In the genomic region with DNA sequence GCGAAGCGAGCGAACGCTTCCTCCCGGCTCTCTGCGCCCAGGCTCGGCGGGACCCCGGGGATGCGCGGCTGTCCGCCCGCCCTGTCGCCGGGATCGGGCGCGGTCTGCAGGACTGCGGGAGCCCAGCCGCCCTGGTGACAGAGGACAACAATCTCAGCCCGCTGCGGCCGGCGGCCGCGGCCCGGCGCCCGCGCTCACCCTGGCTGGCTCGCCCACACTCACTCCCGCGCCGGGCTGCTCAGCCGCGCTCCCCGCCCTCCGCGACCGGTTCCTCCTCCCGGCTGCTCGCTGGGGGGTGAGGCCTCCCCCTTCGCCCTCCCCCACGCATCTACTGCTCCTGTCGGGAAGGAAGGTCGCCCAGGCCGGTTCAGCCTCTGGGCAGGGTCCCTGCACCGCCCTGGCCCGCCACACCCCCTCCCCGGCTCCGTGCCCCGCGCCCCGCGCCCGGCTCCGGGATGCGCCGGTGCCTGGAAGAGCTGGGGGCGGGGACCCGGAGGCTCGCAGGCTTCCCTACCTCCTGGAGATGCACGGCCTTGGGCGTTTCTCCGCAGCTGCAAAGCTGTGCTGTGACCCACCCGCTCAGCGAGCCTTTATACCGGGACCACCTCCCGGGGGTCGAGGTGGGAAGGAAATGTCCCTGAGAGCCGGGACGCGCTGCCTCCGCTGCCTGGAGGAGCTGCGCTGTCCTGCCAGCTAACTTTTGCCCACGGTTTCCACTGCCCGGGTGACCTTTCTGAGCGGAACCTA, we compare ENCODE assay signal across 8 cellular contexts. TPM values are rescaled to one million over a fixed set of nuclear protein-coding genes. Genes with fewer than 3 reads are reported as not detected.
DNase-seq lines count a peak whose midpoint lies in the region; ATAC-seq and TF ChIP-seq lines count a peak whose summit lies in the region.

A gene with protein sequence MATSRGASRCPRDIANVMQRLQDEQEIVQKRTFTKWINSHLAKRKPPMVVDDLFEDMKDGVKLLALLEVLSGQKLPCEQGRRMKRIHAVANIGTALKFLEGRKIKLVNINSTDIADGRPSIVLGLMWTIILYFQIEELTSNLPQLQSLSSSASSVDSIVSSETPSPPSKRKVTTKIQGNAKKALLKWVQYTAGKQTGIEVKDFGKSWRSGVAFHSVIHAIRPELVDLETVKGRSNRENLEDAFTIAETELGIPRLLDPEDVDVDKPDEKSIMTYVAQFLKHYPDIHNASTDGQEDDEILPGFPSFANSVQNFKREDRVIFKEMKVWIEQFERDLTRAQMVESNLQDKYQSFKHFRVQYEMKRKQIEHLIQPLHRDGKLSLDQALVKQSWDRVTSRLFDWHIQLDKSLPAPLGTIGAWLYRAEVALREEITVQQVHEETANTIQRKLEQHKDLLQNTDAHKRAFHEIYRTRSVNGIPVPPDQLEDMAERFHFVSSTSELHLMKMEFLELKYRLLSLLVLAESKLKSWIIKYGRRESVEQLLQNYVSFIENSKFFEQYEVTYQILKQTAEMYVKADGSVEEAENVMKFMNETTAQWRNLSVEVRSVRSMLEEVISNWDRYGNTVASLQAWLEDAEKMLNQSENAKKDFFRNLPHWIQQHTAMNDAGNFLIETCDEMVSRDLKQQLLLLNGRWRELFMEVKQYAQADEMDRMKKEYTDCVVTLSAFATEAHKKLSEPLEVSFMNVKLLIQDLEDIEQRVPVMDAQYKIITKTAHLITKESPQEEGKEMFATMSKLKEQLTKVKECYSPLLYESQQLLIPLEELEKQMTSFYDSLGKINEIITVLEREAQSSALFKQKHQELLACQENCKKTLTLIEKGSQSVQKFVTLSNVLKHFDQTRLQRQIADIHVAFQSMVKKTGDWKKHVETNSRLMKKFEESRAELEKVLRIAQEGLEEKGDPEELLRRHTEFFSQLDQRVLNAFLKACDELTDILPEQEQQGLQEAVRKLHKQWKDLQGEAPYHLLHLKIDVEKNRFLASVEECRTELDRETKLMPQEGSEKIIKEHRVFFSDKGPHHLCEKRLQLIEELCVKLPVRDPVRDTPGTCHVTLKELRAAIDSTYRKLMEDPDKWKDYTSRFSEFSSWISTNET (N-terminal part only) (minus strand): TSS at position 688 of the 747 bp plus-strand sequence. CDS start 9,031 bp downstream, outside the sequence.

- TF ChIP-seq CTCF in Caco-2 (IDR thresholded peaks at IDR 0.05; ENCODE audit: insufficient read depth in 1 of 2, low read depth in 1 of 2, low read length in 1 of 2, severe bottlenecking in 1 of 2, unreplicated experiment in 1 of 2) (no peak), endodermal cell (conservative IDR thresholded peaks at IDR 0.05) (no peak), tibial artery (IDR thresholded peaks at IDR 0.05) (no peak)

- no peaks in the 10 kb centered on the region for H3K9me3 Mint-ChIP-seq in Caco-2 (ENCODE audit: unreplicated experiment)
- H3K9me3 Mint-ChIP-seq in endodermal cell: no peaks in the 10 kb centered on the region

- peak within 1 kb of the TSS; percentile 98 for H3K4me2 ChIP-seq in mesendoderm (ENCODE audit: low read length)

- peaks cover 22% of the 10 kb centered on the region for H3K4me1 Mint-ChIP-seq in Caco-2 (ENCODE audit: low read depth, unreplicated experiment)
- peaks cover 13% of the 10 kb centered on the region for H3K4me1 Mint-ChIP-seq in endodermal cell

- no peak within 1 kb of the TSS for H2AK5ac ChIP-seq in mesendoderm (ENCODE audit: low read length)

- H2BK15ac ChIP-seq in mesendoderm (replicated peaks; ENCODE audit: low read depth): no peak within 1 kb of the TSS

- H3K36me3 Mint-ChIP-seq in Caco-2 (ENCODE audit: insufficient read depth, unreplicated experiment) (no peaks in the 10 kb centered on the region), endodermal cell (ENCODE audit: low read depth) (no peaks in the 10 kb centered on the region)

- no peaks in the 10 kb centered on the region for H3K36me3 ChIP-seq in Caco-2 (ENCODE audit: control insufficient read depth, insufficient read depth, low read length)
- H3K36me3 ChIP-seq in endodermal cell (ENCODE audit: control insufficient read depth, insufficient read depth, low read length): no peaks in the 10 kb centered on the region
- no peaks in the 10 kb centered on the region for H3K36me3 ChIP-seq in mesendoderm (ENCODE audit: control insufficient read depth, insufficient read depth, low read length)
- H3K36me3 ChIP-seq in tibial artery: no peaks in the 10 kb centered on the region

- no peak for DNase-seq in Caco-2
- DNase-seq in H4 (ENCODE audit: low spot score): no peak
- DNase-seq in endodermal cell: peak; percentile 79
- DNase-seq in mesendoderm: peak; percentile 51
- peak in 1 of 2 donors; percentile 65 for DNase-seq in tibial artery
- no peak for DNase-seq in globus pallidus (ENCODE audit: low spot score)

- ATAC-seq in HG03439 (IDR thresholded peaks at IDR 0.05; ENCODE audit: unreplicated experiment): no peak

- H2BK120ac ChIP-seq in mesendoderm (ENCODE audit: low read depth, low read length): no peak within 1 kb of the TSS

- H3K79me1 ChIP-seq in mesendoderm (ENCODE audit: low read length): no peaks in the 10 kb centered on the region

- no peak within 1 kb of the TSS for H3K4me3 Mint-ChIP-seq in Caco-2 (ENCODE audit: unreplicated experiment)
- peak within 1 kb of the TSS; percentile 76 for H3K4me3 Mint-ChIP-seq in endodermal cell

- intact Hi-C loops in Caco-2 (cut with micrococcal nuclease; ENCODE audit: unreplicated experiment): no loop called here
- intact Hi-C loops in T-helper 1 cell treated with Interleukin-12 subunit alpha and Interleukin-12 subunit beta and Interleukin-4 antibody, amounts not matched to agents 30 ng/mL and 1 ng/mL, for 36 hours (cut with micrococcal nuclease): no loop called here
- intact Hi-C loops in tibial artery (cut with DNase I; ENCODE audit: low total_unique reads): no loop called here

- H3K56ac ChIP-seq in mesendoderm (ENCODE audit: low read length): peak within 1 kb of the TSS; percentile 89

- H3K27me3 ChIP-seq in Caco-2 (replicated peaks; ENCODE audit: control insufficient read depth, insufficient read depth, low read length): no peaks in the 10 kb centered on the region
- peaks cover 49% of the 10 kb centered on the region for H3K27me3 ChIP-seq in endodermal cell (ENCODE audit: control insufficient read depth, insufficient read depth, low read length, poor library complexity, severe bottlenecking)
- peaks cover 8% of the 10 kb centered on the region for H3K27me3 ChIP-seq in mesendoderm (ENCODE audit: insufficient read depth, low read length, poor library complexity)
- no peaks in the 10 kb centered on the region for H3K27me3 ChIP-seq in tibial artery

- no peak within 1 kb of the TSS for H3K4ac ChIP-seq in mesendoderm (ENCODE audit: low read depth, low read length)

- CTCF ChIA-PET in Caco-2 (lab: Charles Lee): no interaction called here

- H3K9me3 ChIP-seq in Caco-2: no peaks in the 10 kb centered on the region
- no peaks in the 10 kb centered on the region for H3K9me3 ChIP-seq in endodermal cell (ENCODE audit: control insufficient read depth, low read length)
- H3K9me3 ChIP-seq in tibial artery: no peaks in the 10 kb centered on the region

- H4K5ac ChIP-seq in mesendoderm (ENCODE audit: low read length): no peak within 1 kb of the TSS

- H3K79me2 ChIP-seq in mesendoderm (ENCODE audit: control insufficient read depth, insufficient read depth, low read length): no peaks in the 10 kb centered on the region

- H3K4me1 ChIP-seq in Caco-2 (peaks cover 20% of the 10 kb centered on the region), endodermal cell (ENCODE audit: control insufficient read depth, insufficient read depth, low read length) (no peaks in the 10 kb centered on the region), mesendoderm (ENCODE audit: control insufficient read depth, low read depth, low read length) (no peaks in the 10 kb centered on the region), tibial artery (peaks cover 0 to 15% (median 7%) of the 10 kb centered on the region in 4 donors)

- BruUV-seq in Caco-2 (replicated peaks; lab: Mats Ljungman, UMichigan): no TSS peak

- peak within 1 kb of the TSS; percentile 28 for H3K9ac ChIP-seq in endodermal cell (ENCODE audit: extremely low read depth, low read length, poor library complexity, severe bottlenecking)
- H3K9ac ChIP-seq in mesendoderm (ENCODE audit: low read length): peak within 1 kb of the TSS; percentile 61

- H2BK5ac ChIP-seq in mesendoderm (ENCODE audit: low read length): no peak within 1 kb of the TSS

- peak within 1 kb of the TSS; percentile 39 for H3K27ac Mint-ChIP-seq in Caco-2 (ENCODE audit: unreplicated experiment)
- H3K27ac Mint-ChIP-seq in endodermal cell: peak within 1 kb of the TSS; percentile 40

- H3K23ac ChIP-seq in mesendoderm (ENCODE audit: low read length): peak within 1 kb of the TSS; percentile 7

- H3K4me3 ChIP-seq in Caco-2 (ENCODE audit: low read depth, low read length) (no peak within 1 kb of the TSS), endodermal cell (ENCODE audit: low read length) (peak within 1 kb of the TSS; percentile 91), mesendoderm (ENCODE audit: low read length) (peak within 1 kb of the TSS; percentile 18), tibial artery (peak within 1 kb of the TSS; percentile 57 to 61)

- H3K18ac ChIP-seq in mesendoderm (ENCODE audit: low read length): peak within 1 kb of the TSS; percentile 2

- POLR2A ChIA-PET in Caco-2 (lab: Charles Lee): no interaction called here

- no peak within 1 kb of the TSS for H3K27ac ChIP-seq in endodermal cell (ENCODE audit: low read depth, low read length)
- H3K27ac ChIP-seq in mesendoderm (ENCODE audit: low read depth, low read length): no peak within 1 kb of the TSS
- peak within 1 kb of the TSS in 1 of 2 donors; percentile 17 for H3K27ac ChIP-seq in tibial artery

- no peaks in the 10 kb centered on the region for H3K27me3 Mint-ChIP-seq in Caco-2 (ENCODE audit: insufficient read depth, unreplicated experiment)
- peaks cover 62% of the 10 kb centered on the region for H3K27me3 Mint-ChIP-seq in endodermal cell (ENCODE audit: insufficient read depth)

- 1 to 2% methylated on average over 20 to 78 of the region's 78 CpGs for WGBS in endodermal cell (ENCODE audit: insufficient coverage in 1 of 2, insufficient read length in 1 of 2), 2 experiments
- no CpG with 5 or more reads among the region's 78 CpGs for WGBS in mesendoderm (ENCODE audit: extremely low coverage, insufficient coverage, low lambda C conversion rate)

- H4K8ac ChIP-seq in mesendoderm (ENCODE audit: low read depth, low read length): no peak within 1 kb of the TSS

RNA-seq across cellular contexts. Expression of the gene that starts here (rescaled TPM):
- total RNA-seq in Caco-2 (2022): 20.8 and 23.0 TPM in 2 replicates
- total RNA-seq in H4 (2014; rRNA removed; shearing (Covaris generic)): 9.8 and 14.3 TPM in 2 replicates
- 79.2 and 83.5 TPM in 2 replicates for total RNA-seq in T-helper 1 cell treated with Interleukin-12 subunit alpha and Interleukin-12 subunit beta and Interleukin-4 antibody, amounts not matched to agents 30 ng/mL and 1 ng/mL, for 36 hours
- total RNA-seq in endodermal cell: 1 to 10 TPM; 7.9 to 9.5 TPM
- 9.9 TPM for polyA plus RNA-seq in endodermal cell (2013, experiment 1 of 2)
- polyA plus RNA-seq in endodermal cell (2013, experiment 2 of 2): 9.0 TPM
- polyA plus RNA-seq in mesendoderm (2013, experiment 1 of 2): 2.3 TPM
- 2.3 TPM for polyA plus RNA-seq in mesendoderm (2013, experiment 2 of 2)

Comparison
In these comparisons a context has a peak if more than half of its experiments do, and no peak if none do; other contexts are left out.
1. DNase-seq: peak in endodermal cell (single experiment) and mesendoderm (single experiment); none in Caco-2 (0 of 2), H4 (single experiment) and globus pallidus (single experiment).